ENCODE assay signal across 9 cellular contexts in the genomic region with DNA sequence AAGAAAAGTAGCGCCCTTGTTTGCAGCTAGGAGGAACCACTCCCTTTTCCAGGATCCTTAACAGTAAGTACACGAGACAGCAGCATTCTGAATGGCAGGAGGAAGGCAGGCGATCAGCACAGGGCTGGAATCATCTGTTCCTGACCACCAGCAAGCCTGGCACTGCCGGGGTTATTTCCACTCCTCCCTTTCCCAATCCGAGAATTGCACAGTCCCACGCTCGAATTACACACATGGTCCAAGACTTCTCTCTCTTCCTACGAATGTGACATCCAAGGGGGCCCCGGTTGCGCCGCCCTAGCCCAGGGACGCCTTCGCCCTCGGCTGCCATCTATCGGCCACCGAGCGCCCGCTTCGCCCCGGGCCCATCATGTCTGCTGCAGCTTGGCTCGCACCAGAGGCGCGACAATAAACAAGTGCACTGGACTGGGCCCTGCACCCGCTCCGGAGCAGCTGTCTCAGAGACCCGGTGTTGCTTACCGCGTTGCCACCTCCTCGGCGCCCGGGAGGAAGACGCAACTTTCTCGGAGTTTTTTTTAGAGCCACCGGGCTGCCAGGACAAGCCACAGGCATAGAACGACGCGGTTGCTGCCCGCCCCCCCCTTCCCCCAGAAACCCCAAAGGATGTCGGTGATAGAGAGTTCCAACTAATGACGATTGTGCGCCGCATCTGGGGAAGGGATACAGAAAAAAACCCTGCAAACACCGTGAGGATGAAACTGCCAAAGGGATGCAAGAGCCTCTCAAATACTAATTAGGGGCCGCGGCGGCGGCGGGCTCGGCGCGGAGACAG. TPM values are rescaled to one million over a fixed set of nuclear protein-coding genes. Genes with fewer than 3 reads are reported as not detected.
DNase-seq lines count a peak whose midpoint lies in the region; ATAC-seq and TF ChIP-seq lines count a peak whose summit lies in the region.
"Had no signal": no experiment of that assay in that cellular context is flagged by ENCODE, and none has a peak within 500 bp of the region (broad histone marks: within the 10 kb centered on the region; RNA-seq: fewer than 3 reads in every experiment).

A gene with protein sequence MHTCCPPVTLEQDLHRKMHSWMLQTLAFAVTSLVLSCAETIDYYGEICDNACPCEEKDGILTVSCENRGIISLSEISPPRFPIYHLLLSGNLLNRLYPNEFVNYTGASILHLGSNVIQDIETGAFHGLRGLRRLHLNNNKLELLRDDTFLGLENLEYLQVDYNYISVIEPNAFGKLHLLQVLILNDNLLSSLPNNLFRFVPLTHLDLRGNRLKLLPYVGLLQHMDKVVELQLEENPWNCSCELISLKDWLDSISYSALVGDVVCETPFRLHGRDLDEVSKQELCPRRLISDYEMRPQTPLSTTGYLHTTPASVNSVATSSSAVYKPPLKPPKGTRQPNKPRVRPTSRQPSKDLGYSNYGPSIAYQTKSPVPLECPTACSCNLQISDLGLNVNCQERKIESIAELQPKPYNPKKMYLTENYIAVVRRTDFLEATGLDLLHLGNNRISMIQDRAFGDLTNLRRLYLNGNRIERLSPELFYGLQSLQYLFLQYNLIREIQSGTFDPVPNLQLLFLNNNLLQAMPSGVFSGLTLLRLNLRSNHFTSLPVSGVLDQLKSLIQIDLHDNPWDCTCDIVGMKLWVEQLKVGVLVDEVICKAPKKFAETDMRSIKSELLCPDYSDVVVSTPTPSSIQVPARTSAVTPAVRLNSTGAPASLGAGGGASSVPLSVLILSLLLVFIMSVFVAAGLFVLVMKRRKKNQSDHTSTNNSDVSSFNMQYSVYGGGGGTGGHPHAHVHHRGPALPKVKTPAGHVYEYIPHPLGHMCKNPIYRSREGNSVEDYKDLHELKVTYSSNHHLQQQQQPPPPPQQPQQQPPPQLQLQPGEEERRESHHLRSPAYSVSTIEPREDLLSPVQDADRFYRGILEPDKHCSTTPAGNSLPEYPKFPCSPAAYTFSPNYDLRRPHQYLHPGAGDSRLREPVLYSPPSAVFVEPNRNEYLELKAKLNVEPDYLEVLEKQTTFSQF (plus strand): TSS at position 341 of the 793 bp plus-strand sequence. CDS start 4,018 bp downstream, outside the sequence.

- peak; percentile 87 for DNase-seq in AG20443 (ENCODE audit: low spot score)
- peak; percentile 85 to 90 for DNase-seq in NCI-H524 (lab: John Stamatoyannopoulos, UW)
- peak; percentile 87 for DNase-seq in activated CD8-positive, alpha-beta memory T cell treated with anti-CD3 and anti-CD28 coated beads for 24 hours
- peak; percentile 89 for DNase-seq in endothelial cell (ENCODE audit: low spot score)
- DNase-seq in mesothelial cell of epicardium (ENCODE audit: low spot score in 2 of 2, unreplicated experiment in 2 of 2), result peak; percentile 52 to 88
- DNase-seq in stimulated activated CD8-positive, alpha-beta memory T cell treated with anti-CD3 and anti-CD28 coated beads, Interleukin-2, amount 100 ng/mL, for 1 hour (ENCODE audit: low read depth in 2 of 2), result peak; percentile 40 to 43

- ATAC-seq in GM19025 (IDR thresholded peaks at IDR 0.05; ENCODE audit: low read depth, unreplicated experiment) (peak; percentile 91), HG03159 (IDR thresholded peaks at IDR 0.05; ENCODE audit: unreplicated experiment) (peak; percentile 92)

- H3K4me1 Mint-ChIP-seq in endothelial cell (ENCODE audit: unreplicated experiment) (peaks cover 15% of the 10 kb centered on the region), mesothelial cell of epicardium (peaks cover 26% of the 10 kb centered on the region)

- peaks cover 4% of the 10 kb centered on the region for H3K36me3 Mint-ChIP-seq in endothelial cell (ENCODE audit: low read depth, unreplicated experiment)
- H3K36me3 Mint-ChIP-seq in mesothelial cell of epicardium, result peaks cover under 1% of the 10 kb centered on the region

- TF ChIP-seq CTCF in endothelial cell (IDR thresholded peaks at IDR 0.05; ENCODE audit: unreplicated experiment), result peak; percentile 71
- peak; percentile 75 for TF ChIP-seq CTCF in mesothelial cell of epicardium (IDR thresholded peaks at IDR 0.05; ENCODE audit: unreplicated experiment)

- no peak within 1 kb of the TSS for H3K27ac Mint-ChIP-seq in endothelial cell (ENCODE audit: unreplicated experiment)
- peak within 1 kb of the TSS; percentile 76 for H3K27ac Mint-ChIP-seq in mesothelial cell of epicardium
- H3K27ac Mint-ChIP-seq: IgD-negative memory B cell had no signal

- H3K9me3 Mint-ChIP-seq in endothelial cell (ENCODE audit: unreplicated experiment) (no peaks in the 10 kb centered on the region), mesothelial cell of epicardium (no peaks in the 10 kb centered on the region)

- H3K27me3 Mint-ChIP-seq in endothelial cell (ENCODE audit: unreplicated experiment), result peaks cover 19% of the 10 kb centered on the region
- peaks cover 51% of the 10 kb centered on the region for H3K27me3 Mint-ChIP-seq in mesothelial cell of epicardium (ENCODE audit: low read depth)

- H3K4me3 Mint-ChIP-seq in endothelial cell (ENCODE audit: unreplicated experiment) (peak within 1 kb of the TSS; percentile 91), mesothelial cell of epicardium (peak within 1 kb of the TSS; percentile 84)

RNA-seq across cellular contexts. Expression of the gene that starts here (rescaled TPM):
- 0.08 TPM for total RNA-seq in endothelial cell (ENCODE audit: unreplicated experiment)
- 2.3 to 2.7 TPM (median 2.4 TPM) in 3 replicates for total RNA-seq in mesothelial cell of epicardium

Comparison
In these comparisons a context has a peak if more than half of its experiments do, and no peak if none do; other contexts are left out.
1. Peak in every context shown above with its lines: DNase-seq and ATAC-seq.
2. Peak in DNase-seq in endothelial cell; RNA of the gene not detected or under 1 TPM.